17 cellular contexts compared by ENCODE assay signal in genomic region chr7:148738737-148739535, GRCh38. TPM values are rescaled to one million over a fixed set of nuclear protein-coding genes. Genes with fewer than 3 reads are reported as not detected.
DNase-seq lines count a peak whose midpoint lies in the region; ATAC-seq and TF ChIP-seq lines count a peak whose summit lies in the region.
"Had no signal": no experiment of that assay in that cellular context is flagged by ENCODE, and none has a peak within 500 bp of the region (broad histone marks: within the 10 kb centered on the region; RNA-seq: fewer than 3 reads in every experiment).

No MANE protein-coding gene starts in this region.

- peaks cover 76% of the 10 kb centered on the region for H3K36me3 Mint-ChIP-seq in activated CD4-positive, alpha-beta T cell treated with anti-CD3 and anti-CD28 coated beads for 36 hours (ENCODE audit: low read depth)
- H3K36me3 Mint-ChIP-seq in activated CD4-positive, alpha-beta T cell treated with anti-CD3 and anti-CD28 coated beads, Interleukin-2, amount 10 ng/mL, durations not matched to agents 24 days and 14 days (ENCODE audit: low read depth) = peaks cover 60% of the 10 kb centered on the region
- peaks cover 97% of the 10 kb centered on the region for H3K36me3 Mint-ChIP-seq in activated T-helper 17 cell treated with anti-CD3 and anti-CD28 coated beads, Interleukin-2, amount 50 U/mL, for 72 hours (ENCODE audit: low read depth)

- H3K27me3 Mint-ChIP-seq in activated CD4-positive, alpha-beta T cell treated with anti-CD3 and anti-CD28 coated beads for 36 hours = no peaks in the 10 kb centered on the region
- no peaks in the 10 kb centered on the region for H3K27me3 Mint-ChIP-seq in activated CD4-positive, alpha-beta T cell treated with anti-CD3 and anti-CD28 coated beads, Interleukin-2, amount 10 ng/mL, durations not matched to agents 24 days and 14 days
- H3K27me3 Mint-ChIP-seq in activated T-helper 17 cell treated with anti-CD3 and anti-CD28 coated beads, Interleukin-2, amount 50 U/mL, for 72 hours = no peaks in the 10 kb centered on the region
- H3K27me3 Mint-ChIP-seq: activated CD4-positive, alpha-beta memory T cell treated with anti-CD3 and anti-CD28 coated beads, Interleukin-2, amount 10 ng/mL, durations not matched to agents 7 days and 5 days had no signal

- DNase-seq in activated CD4-positive, alpha-beta T cell treated with anti-CD3 and anti-CD28 coated beads for 36 hours = no peak
- DNase-seq in activated CD4-positive, alpha-beta T cell treated with anti-CD3 and anti-CD28 coated beads, Interleukin-2, amount 10 ng/mL, durations not matched to agents 24 days and 14 days = no peak
- peak in 1 of 2 donors; percentile 44 for DNase-seq in foreskin keratinocyte
- no peak for DNase-seq in stimulated activated naive CD8-positive, alpha-beta T cell treated with anti-CD3 and anti-CD28 coated beads, Interleukin-15, Interleukin-2, amounts not matched to agents 100 U/mL and 50 U/mL, for 24 hours
- DNase-seq in GM10248 (ENCODE audit: extremely low spot score) = no peak
- DNase-seq: activated CD4-positive, alpha-beta memory T cell treated with anti-CD3 and anti-CD28 coated beads, Interleukin-2, amount 10 ng/mL, durations not matched to agents 7 days and 5 days; activated effector memory CD4-positive, alpha-beta T cell treated with anti-CD3 and anti-CD28 coated beads, Interleukin-2, amount 50 U/mL, for 16 hours; left ventricle myocardium superior; MV-4-11; NCI-H2107; NCI-H774; retina; stimulated activated CD4-positive, alpha-beta T cell treated with anti-CD3 and anti-CD28 coated beads, Interleukin-2, amount 100 ng/mL, for 24 hours had no signal

- peaks cover 6 to 18% (median 11%) of the 10 kb centered on the region in 3 donors for H3K36me3 ChIP-seq in skeletal muscle tissue (ENCODE audit: control insufficient read depth in 3 of 3, insufficient read depth in 3 of 3, low read length in 3 of 3)

- H3K9me3 Mint-ChIP-seq in activated CD4-positive, alpha-beta T cell treated with anti-CD3 and anti-CD28 coated beads for 36 hours (ENCODE audit: low read depth) = peaks cover 4% of the 10 kb centered on the region
- peaks cover 7% of the 10 kb centered on the region for H3K9me3 Mint-ChIP-seq in activated CD4-positive, alpha-beta T cell treated with anti-CD3 and anti-CD28 coated beads, Interleukin-2, amount 10 ng/mL, durations not matched to agents 24 days and 14 days
- no peaks in the 10 kb centered on the region for H3K9me3 Mint-ChIP-seq in activated T-helper 17 cell treated with anti-CD3 and anti-CD28 coated beads, Interleukin-2, amount 50 U/mL, for 72 hours

- peak; percentile 55 for ATAC-seq in activated CD4-positive, alpha-beta T cell treated with anti-CD3 and anti-CD28 coated beads for 36 hours
- ATAC-seq in activated T-helper 17 cell treated with anti-CD3 and anti-CD28 coated beads, Interleukin-2, amount 50 U/mL, for 72 hours (replicated peaks) = peak; percentile 35
- ATAC-seq in foreskin keratinocyte (peak; percentile 93), HG02973 (IDR thresholded peaks at IDR 0.05; ENCODE audit: unreplicated experiment) (no peak)
- no peak for ATAC-seq in stimulated activated naive CD8-positive, alpha-beta T cell treated with anti-CD3 and anti-CD28 coated beads, Interleukin-15, Interleukin-2, amounts not matched to agents 100 U/mL and 50 U/mL, for 24 hours
- ATAC-seq: left ventricle myocardium superior, Panc1 had no signal

- POLR2A ChIA-PET in activated CD4-positive, alpha-beta T cell treated with anti-CD3 and anti-CD28 coated beads for 36 hours (lab: Charles Lee) = interaction anchor here (0.6 kb wide), 1 partner anchor 228 kb away, joined by 5 read pairs; no protein-coding TSS in a partner anchor
- POLR2A ChIA-PET in GM10248 (lab: Yijun Ruan, JAX) = no interaction called here

- peak overlapping the region in 2 of 3 donors; percentile 2 to 63 for H3K9ac ChIP-seq in skeletal muscle tissue (ENCODE audit: low read depth in 1 of 3, low read length in 3 of 3)

- H3K27me3 ChIP-seq in foreskin keratinocyte (no peaks in the 10 kb centered on the region), skeletal muscle tissue (ENCODE audit: control insufficient read depth in 3 of 3, insufficient read depth in 3 of 3, low read length in 3 of 3) (no peaks in the 10 kb centered on the region)

- peaks cover 29% of the 10 kb centered on the region for H3K4me1 Mint-ChIP-seq in activated CD4-positive, alpha-beta T cell treated with anti-CD3 and anti-CD28 coated beads for 36 hours
- peaks cover 5% of the 10 kb centered on the region for H3K4me1 Mint-ChIP-seq in activated CD4-positive, alpha-beta T cell treated with anti-CD3 and anti-CD28 coated beads, Interleukin-2, amount 10 ng/mL, durations not matched to agents 24 days and 14 days
- peaks cover 12% of the 10 kb centered on the region for H3K4me1 Mint-ChIP-seq in activated T-helper 17 cell treated with anti-CD3 and anti-CD28 coated beads, Interleukin-2, amount 50 U/mL, for 72 hours

- no peak overlapping the region for H3K27ac ChIP-seq in foreskin keratinocyte
- peak overlapping the region; percentile 68 for H3K27ac ChIP-seq in skeletal muscle tissue (ENCODE audit: low read depth, low read length)

- no peak overlapping the region for H3K27ac Mint-ChIP-seq in activated CD4-positive, alpha-beta T cell treated with anti-CD3 and anti-CD28 coated beads for 36 hours
- H3K27ac Mint-ChIP-seq in activated CD4-positive, alpha-beta T cell treated with anti-CD3 and anti-CD28 coated beads, Interleukin-2, amount 10 ng/mL, durations not matched to agents 24 days and 14 days = no peak overlapping the region
- H3K27ac Mint-ChIP-seq in activated T-helper 17 cell treated with anti-CD3 and anti-CD28 coated beads, Interleukin-2, amount 50 U/mL, for 72 hours = peak overlapping the region; percentile 3
- H3K27ac Mint-ChIP-seq: activated CD4-positive, alpha-beta memory T cell treated with anti-CD3 and anti-CD28 coated beads, Interleukin-2, amount 10 ng/mL, durations not matched to agents 7 days and 5 days had no signal

- TF ChIP-seq CTCF in foreskin keratinocyte (conservative IDR thresholded peaks at IDR 0.05) = no peak
- TF ChIP-seq CTCF in GM10248 (IDR thresholded peaks at IDR 0.05; ENCODE audit: control extremely low read depth, extremely low read depth, low read depth, missing control alignments) = no peak

- H3K4me1 ChIP-seq in foreskin keratinocyte = peaks cover 5% of the 10 kb centered on the region
- H3K4me1 ChIP-seq in skeletal muscle tissue (ENCODE audit: control insufficient read depth in 3 of 3, insufficient read depth in 3 of 3, low read length in 3 of 3) = peaks cover 10 to 27% (median 27%) of the 10 kb centered on the region in 3 donors

- H3K9me3 ChIP-seq in skeletal muscle tissue (ENCODE audit: control insufficient read depth in 3 of 3, low read length in 3 of 3) = no peaks in the 10 kb centered on the region

- intact Hi-C loops in activated CD4-positive, alpha-beta T cell treated with anti-CD3 and anti-CD28 coated beads for 36 hours (cut with DNase I, micrococcal nuclease) = no loop called here
- intact Hi-C loops in activated CD4-positive, alpha-beta T cell treated with anti-CD3 and anti-CD28 coated beads, Interleukin-2, amount 10 ng/mL, durations not matched to agents 24 days and 14 days (cut with micrococcal nuclease) = no loop called here

- no peak overlapping the region for H3K4me3 Mint-ChIP-seq in activated CD4-positive, alpha-beta T cell treated with anti-CD3 and anti-CD28 coated beads for 36 hours
- H3K4me3 Mint-ChIP-seq in activated CD4-positive, alpha-beta T cell treated with anti-CD3 and anti-CD28 coated beads, Interleukin-2, amount 10 ng/mL, durations not matched to agents 24 days and 14 days = no peak overlapping the region
- no peak overlapping the region for H3K4me3 Mint-ChIP-seq in activated T-helper 17 cell treated with anti-CD3 and anti-CD28 coated beads, Interleukin-2, amount 50 U/mL, for 72 hours
- H3K4me3 Mint-ChIP-seq: activated CD4-positive, alpha-beta memory T cell treated with anti-CD3 and anti-CD28 coated beads, Interleukin-2, amount 10 ng/mL, durations not matched to agents 7 days and 5 days had no signal

- CTCF ChIA-PET in activated CD4-positive, alpha-beta T cell treated with anti-CD3 and anti-CD28 coated beads for 36 hours (lab: Charles Lee) = no interaction called here
- CTCF ChIA-PET in GM10248 (lab: Yijun Ruan, JAX) = interaction anchor here (1.3 to 1.5 kb wide), 2 partner anchors 8 to 9 kb away, joined by 3 read pairs; no protein-coding TSS in a partner anchor

- peak overlapping the region in 2 of 3 donors; percentile 24 to 37 for H3K4me3 ChIP-seq in skeletal muscle tissue (ENCODE audit: low read length in 3 of 3)

RNA-seq across cellular contexts. Expression of gene CUL1, which starts 40.2 kb away (rescaled TPM):
- total RNA-seq in activated CD4-positive, alpha-beta T cell treated with anti-CD3 and anti-CD28 coated beads for 36 hours = 10 to 100 TPM; 72.7 to 76.7 TPM
- total RNA-seq in activated CD4-positive, alpha-beta T cell treated with anti-CD3 and anti-CD28 coated beads, Interleukin-2, amount 10 ng/mL, durations not matched to agents 24 days and 14 days = 82.2 and 82.4 TPM in 2 replicates
- total RNA-seq in activated T-helper 17 cell treated with anti-CD3 and anti-CD28 coated beads, Interleukin-2, amount 50 U/mL, for 72 hours = 10 to 100 TPM; 61.4 to 61.7 TPM
- total RNA-seq in foreskin keratinocyte = 58.8 and 63.3 TPM in 2 replicates
- 27.4 and 32.7 TPM in 2 replicates for polyA plus RNA-seq in foreskin keratinocyte
- total RNA-seq in skeletal muscle tissue = 33.9 TPM

Comparison
In these comparisons a context has a peak if more than half of its experiments do, and no peak if none do; other contexts are left out.
1. ATAC-seq: peak in activated CD4-positive, alpha-beta T cell treated with anti-CD3 and anti-CD28 coated beads for 36 hours (single experiment), activated T-helper 17 cell treated with anti-CD3 and anti-CD28 coated beads, Interleukin-2, amount 50 U/mL, for 72 hours (single experiment) and foreskin keratinocyte (single experiment); none in HG02973 (single experiment) and stimulated activated naive CD8-positive, alpha-beta T cell treated with anti-CD3 and anti-CD28 coated beads, Interleukin-15, Interleukin-2, amounts not matched to agents 100 U/mL and 50 U/mL, for 24 hours (single experiment).